8 cellular contexts compared by ENCODE assay signal in genomic region chr1:41898191-41898713, GRCh38. TPM values are rescaled to one million over a fixed set of nuclear protein-coding genes. Genes with fewer than 3 reads are reported as not detected.
A peak's percentile ranks its signal among the peaks of the same experiment; 100 is the strongest.
DNase-seq lines count a peak whose midpoint lies in the region; ATAC-seq and TF ChIP-seq lines count a peak whose summit lies in the region.

No MANE protein-coding gene starts in this region.

- POLR2A ChIA-PET in activated CD4-positive, alpha-beta memory T cell treated with anti-CD3 and anti-CD28 coated beads, Interleukin-2, amount 10 ng/mL, durations not matched to agents 7 days and 5 days (lab: Charles Lee), result interaction anchor here (1.0 to 8.4 kb wide), 5 partner anchors 8 to 231 kb away, joined by 3 to 231 read pairs (median 4); partner anchors contain the start of gene HIVEP3
- POLR2A ChIA-PET in HEK293T (lab: Yijun Ruan, JAX), result no interaction called here

- H3K4me3 Mint-ChIP-seq in activated CD4-positive, alpha-beta memory T cell treated with anti-CD3 and anti-CD28 coated beads, Interleukin-2, amount 10 ng/mL, durations not matched to agents 7 days and 5 days, result peak overlapping the region; percentile 60

- peak overlapping the region; percentile 94 for H3K27ac ChIP-seq in KOPT-K1 (ENCODE audit: low read depth, low read length, poor library complexity, severe bottlenecking)

- peak; percentile 90 for DNase-seq in activated CD4-positive, alpha-beta memory T cell treated with anti-CD3 and anti-CD28 coated beads, Interleukin-2, amount 10 ng/mL, durations not matched to agents 7 days and 5 days
- peak; percentile 73 for DNase-seq in fibroblast of mammary gland (ENCODE audit: low read depth)
- peak in 2 of 3 experiments; percentile 47 to 56 for DNase-seq in stimulated activated CD4-positive, alpha-beta T cell treated with anti-CD3 and anti-CD28 coated beads, TNF-alpha, amount 100 ng/mL, for 4 hours (ENCODE audit: low read depth in 3 of 3)
- DNase-seq in HEK293T (ENCODE audit: extremely low spot score), result no peak
- DNase-seq in GM19240 (ENCODE audit: insufficient read length, low spot score), result no peak

- CTCF ChIA-PET in activated CD4-positive, alpha-beta memory T cell treated with anti-CD3 and anti-CD28 coated beads, Interleukin-2, amount 10 ng/mL, durations not matched to agents 7 days and 5 days (lab: Charles Lee), result interaction anchor here (2.7 kb wide), 1 partner anchor 19 kb away, joined by 15 read pairs; the partner anchor contains the start of gene HIVEP3
- CTCF ChIA-PET in HEK293T (lab: Yijun Ruan, JAX), result no interaction called here

- no peaks in the 10 kb centered on the region for H3K36me3 ChIP-seq in KOPT-K1 (ENCODE audit: insufficient read depth, low read length)

- ATAC-seq in HG03045 (IDR thresholded peaks at IDR 0.05; ENCODE audit: unreplicated experiment) (no peak), GM19328 (IDR thresholded peaks at IDR 0.05; ENCODE audit: unreplicated experiment) (no peak)

- no peaks in the 10 kb centered on the region for H3K9me3 ChIP-seq in KOPT-K1 (ENCODE audit: insufficient read depth, low read length, poor library complexity, severe bottlenecking)

- TF ChIP-seq CTCF in fibroblast of mammary gland (conservative IDR thresholded peaks at IDR 0.05; ENCODE audit: control insufficient read depth, insufficient read depth, low read depth, low read length), result no peak

- peak overlapping the region; percentile 98 for H3K27ac Mint-ChIP-seq in activated CD4-positive, alpha-beta memory T cell treated with anti-CD3 and anti-CD28 coated beads, Interleukin-2, amount 10 ng/mL, durations not matched to agents 7 days and 5 days

- no peaks in the 10 kb centered on the region for H3K27me3 Mint-ChIP-seq in activated CD4-positive, alpha-beta memory T cell treated with anti-CD3 and anti-CD28 coated beads, Interleukin-2, amount 10 ng/mL, durations not matched to agents 7 days and 5 days

- H3K4me3 ChIP-seq in fibroblast of mammary gland (ENCODE audit: control insufficient read depth, low read depth, low read length), result no peak overlapping the region

- H3K36me3 Mint-ChIP-seq in activated CD4-positive, alpha-beta memory T cell treated with anti-CD3 and anti-CD28 coated beads, Interleukin-2, amount 10 ng/mL, durations not matched to agents 7 days and 5 days (ENCODE audit: low read depth), result peaks cover 8% of the 10 kb centered on the region

- peaks cover 87% of the 10 kb centered on the region for H3K4me1 Mint-ChIP-seq in activated CD4-positive, alpha-beta memory T cell treated with anti-CD3 and anti-CD28 coated beads, Interleukin-2, amount 10 ng/mL, durations not matched to agents 7 days and 5 days

- H3K9me3 Mint-ChIP-seq in activated CD4-positive, alpha-beta memory T cell treated with anti-CD3 and anti-CD28 coated beads, Interleukin-2, amount 10 ng/mL, durations not matched to agents 7 days and 5 days, result no peaks in the 10 kb centered on the region

TF ChIP-seq in HEK293T, 16 proteins besides CTCF, POLR2A, EP300 and RAD21:
- TF ChIP-seq SUZ12 (IDR thresholded peaks at IDR 0.05) (no peak), FOXK2 (IDR thresholded peaks at IDR 0.05) (no peak), PKNOX1 (IDR thresholded peaks at IDR 0.05) (no peak), L3MBTL2 (conservative IDR thresholded peaks at IDR 0.05) (no peak), FOXM1 (IDR thresholded peaks at IDR 0.05; ENCODE audit: borderline replicate concordance) (no peak), ARNT (IDR thresholded peaks at IDR 0.05) (no peak), TARDBP (IDR thresholded peaks at IDR 0.05) (no peak), ELF4 (IDR thresholded peaks at IDR 0.05) (no peak), SP1 (IDR thresholded peaks at IDR 0.05) (no peak), HDGF (IDR thresholded peaks at IDR 0.05; ENCODE audit: borderline replicate concordance) (no peak), ZNF384 (IDR thresholded peaks at IDR 0.05) (no peak), BHLHE40 (IDR thresholded peaks at IDR 0.05; ENCODE audit: borderline replicate concordance) (no peak), LEF1 (IDR thresholded peaks at IDR 0.05; ENCODE audit: borderline replicate concordance) (no peak), NFRKB (IDR thresholded peaks at IDR 0.05) (no peak), CTBP1 (IDR thresholded peaks at IDR 0.05; ENCODE audit: borderline replicate concordance) (no peak), FOXA1 (IDR thresholded peaks at IDR 0.05) (no peak)
TF ChIP-seq in HEK293T: peak in this region for 0.

RNA-seq across cellular contexts. Expression of gene HIVEP3, which starts 20.5 kb away (rescaled TPM):
- total RNA-seq in activated CD4-positive, alpha-beta memory T cell treated with anti-CD3 and anti-CD28 coated beads, Interleukin-2, amount 10 ng/mL, durations not matched to agents 7 days and 5 days, result 10 to 100 TPM; 27.8 to 28.8 TPM

Comparison
In these comparisons a context has a peak if more than half of its experiments do, and no peak if none do; other contexts are left out.
1. DNase-seq: peak in activated CD4-positive, alpha-beta memory T cell treated with anti-CD3 and anti-CD28 coated beads, Interleukin-2, amount 10 ng/mL, durations not matched to agents 7 days and 5 days (single experiment), fibroblast of mammary gland (single experiment) and stimulated activated CD4-positive, alpha-beta T cell treated with anti-CD3 and anti-CD28 coated beads, TNF-alpha, amount 100 ng/mL, for 4 hours (2 of 3); none in HEK293T (single experiment) and GM19240 (single experiment).